23 cellular contexts compared by ENCODE assay signal in the genomic region with DNA sequence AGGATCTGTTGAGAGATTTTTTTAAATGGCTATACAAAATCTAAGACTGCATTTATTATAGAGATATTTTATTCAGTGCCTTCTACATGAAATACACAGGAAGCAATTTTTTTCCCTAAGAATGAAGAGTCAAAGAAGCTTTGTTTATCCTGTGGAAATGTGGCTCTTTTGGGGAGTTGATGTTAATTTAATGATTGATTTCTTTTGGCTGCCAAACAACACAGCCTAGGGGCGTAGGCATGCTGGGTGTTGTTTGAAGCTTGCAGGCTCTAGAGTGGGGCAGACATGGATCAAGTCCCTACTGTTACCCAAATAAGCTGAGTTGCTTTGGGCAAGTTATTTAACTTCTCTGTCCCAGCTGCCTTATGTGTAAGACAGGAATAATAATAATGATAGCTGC. TPM values are rescaled to one million over a fixed set of nuclear protein-coding genes. Genes with fewer than 3 reads are reported as not detected.
"Had no signal": no experiment of that assay in that cellular context is flagged by ENCODE, and none has a peak within 500 bp of the region (broad histone marks: within the 10 kb centered on the region; RNA-seq: fewer than 3 reads in every experiment).

No MANE protein-coding gene starts in this region.

- H3K4me3 Mint-ChIP-seq: dendritic cell treated with granulocyte-macrophage colony-stimulating factor and Interleukin-4, amounts not matched to agents 40 ng/mL and 50 ng/mL, for 4 days; effector memory CD8-positive, alpha-beta T cell; natural killer cell treated with Interleukin-12 subunit alpha and Interleukin-12 subunit beta and Interleukin-15 and Interleukin-18, amount 100 ng/mL, for 72 hours; neural progenitor cell; type B pancreatic cell had no signal

- H3K79me2 ChIP-seq: hepatocyte had no signal

- H3K9ac ChIP-seq: neural progenitor cell had no signal

- H3K36me3 ChIP-seq: left ventricle myocardium inferior, lower lobe of right lung, neural progenitor cell, pancreas, thyroid gland had no signal

- H3K27ac Mint-ChIP-seq: dendritic cell treated with granulocyte-macrophage colony-stimulating factor and Interleukin-4, amounts not matched to agents 40 ng/mL and 50 ng/mL, for 4 days; effector memory CD8-positive, alpha-beta T cell; natural killer cell treated with Interleukin-12 subunit alpha and Interleukin-12 subunit beta and Interleukin-15 and Interleukin-18, amount 100 ng/mL, for 72 hours; neural progenitor cell; progenitor cell of endocrine pancreas; type B pancreatic cell had no signal

- H3K36me3 Mint-ChIP-seq: natural killer cell treated with Interleukin-12 subunit alpha and Interleukin-12 subunit beta and Interleukin-15 and Interleukin-18, amount 100 ng/mL, for 72 hours; neural progenitor cell; type B pancreatic cell had no signal

- DNase-seq: effector memory CD8-positive, alpha-beta T cell; erythroblast; foreskin keratinocyte; head of caudate nucleus; kidney; left cardiac atrium; left ventricle myocardium inferior; lower lobe of right lung; mesenchymal stem cell; midbrain; occipital lobe; pancreas; right cardiac atrium; small intestine; stimulated activated CD4-positive, alpha-beta T cell treated with anti-CD3 and anti-CD28 coated beads, Interleukin-12 subunit alpha, Interleukin-12 subunit beta, amount 100 ng/mL, for 4 hours; stimulated activated naive CD4-positive, alpha-beta T cell treated with Interleukin-2 at 50 U/mL for 16 hours; thyroid gland had no signal

- H2AFZ ChIP-seq: hepatocyte, neural progenitor cell had no signal

- H3K4me2 ChIP-seq: hepatocyte, neural progenitor cell had no signal

- ATAC-seq: effector memory CD8-positive, alpha-beta T cell; foreskin keratinocyte; left cardiac atrium; lower lobe of right lung; natural killer cell treated with Interleukin-12 subunit alpha and Interleukin-12 subunit beta and Interleukin-15 and Interleukin-18, amount 100 ng/mL, for 72 hours; pancreas; right cardiac atrium had no signal

- H3K27me3 ChIP-seq: foreskin keratinocyte, neural progenitor cell, thyroid gland had no signal

- H3K9me3 Mint-ChIP-seq: dendritic cell treated with granulocyte-macrophage colony-stimulating factor and Interleukin-4, amounts not matched to agents 40 ng/mL and 50 ng/mL, for 4 days; effector memory CD8-positive, alpha-beta T cell; natural killer cell treated with Interleukin-12 subunit alpha and Interleukin-12 subunit beta and Interleukin-15 and Interleukin-18, amount 100 ng/mL, for 72 hours; neural progenitor cell; type B pancreatic cell had no signal

- H3K4me1 ChIP-seq: left ventricle myocardium inferior, lower lobe of right lung, neural progenitor cell, pancreas, thyroid gland had no signal

- H3K27ac ChIP-seq: foreskin keratinocyte, hepatocyte, left ventricle myocardium inferior, lower lobe of right lung, neural progenitor cell, pancreas, thyroid gland had no signal

- H3K4me3 ChIP-seq: hepatocyte, left ventricle myocardium inferior, lower lobe of right lung, neural progenitor cell, pancreas, thyroid gland had no signal

- H3K9me3 ChIP-seq: left ventricle myocardium inferior, lower lobe of right lung, pancreas, thyroid gland had no signal

RNA-seq across cellular contexts. Expression of a gene that starts 21.1 kb away (rescaled TPM):
- total RNA-seq: foreskin keratinocyte had no signal

RNA-seq across cellular contexts. Expression of a gene that starts 24.3 kb away (rescaled TPM):
- total RNA-seq: natural killer cell treated with Interleukin-12 subunit alpha and Interleukin-12 subunit beta and Interleukin-15 and Interleukin-18, amount 100 ng/mL, for 72 hours; progenitor cell of endocrine pancreas had no signal
